26 cellular contexts compared by ENCODE assay signal in the genomic region with DNA sequence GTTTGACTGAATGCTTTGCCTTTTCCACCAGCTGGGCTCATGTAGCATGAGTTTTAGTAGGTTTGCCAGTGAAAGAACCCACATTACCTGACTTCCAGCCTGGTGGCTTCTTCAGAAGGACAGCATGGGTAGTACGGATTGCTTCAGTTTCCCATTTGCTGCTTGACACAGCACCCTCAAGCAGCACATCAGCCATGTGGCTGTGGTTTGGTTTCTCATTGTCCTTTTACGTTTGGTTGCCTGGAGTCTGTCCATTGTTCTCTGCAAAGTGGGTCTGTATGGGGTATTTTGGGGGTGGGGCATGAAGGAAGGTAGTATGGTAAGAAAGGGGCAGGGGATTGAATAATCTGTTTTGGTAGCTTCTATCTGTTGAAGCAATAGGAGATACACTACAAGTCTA.
"Had no signal": no experiment of that assay in that cellular context is flagged by ENCODE, and none has a peak within 500 bp of the region (broad histone marks: within the 10 kb centered on the region; RNA-seq: fewer than 3 reads in every experiment).

No MANE protein-coding gene starts in this region.

- H3K27ac ChIP-seq: coronary artery, parathyroid adenoma, prostate gland, right atrium auricular region, stomach, thyroid gland, vagina had no signal

- DNase-seq: dermis blood vessel endothelial cell; effector memory CD4-positive, alpha-beta T cell; kidney; midbrain; naive thymus-derived CD4-positive, alpha-beta T cell; occipital lobe; stimulated activated CD4-positive, alpha-beta T cell treated with anti-CD3 and anti-CD28 coated beads, Interleukin-12 subunit alpha, Interleukin-12 subunit beta, amount 100 ng/mL, for 4 hours; stimulated activated CD4-positive, alpha-beta T cell treated with anti-CD3 and anti-CD28 coated beads, Interleukin-1b, Interleukin-23, amount 100 ng/mL, for 48 hours; stimulated activated CD4-positive, alpha-beta T cell treated with anti-CD3 and anti-CD28 coated beads, Interleukin-4, amount 100 ng/mL, for 1 hour; stimulated activated CD8-positive, alpha-beta memory T cell treated with anti-CD3 and anti-CD28 coated beads, Interleukin-4, amount 100 ng/mL, for 48 hours; stimulated activated naive CD4-positive, alpha-beta T cell; stomach; thyroid gland; trophoblast cell had no signal

- H3K27me3 ChIP-seq: right atrium auricular region, stomach, thyroid gland, vagina had no signal

- ATAC-seq: left lobe of liver; naive thymus-derived CD4-positive, alpha-beta T cell; sciatic nerve had no signal

- FAIRE-seq: frontal cortex, kidney had no signal

- H3K9me3 Mint-ChIP-seq: memory B cell, nephron had no signal

- H3K36me3 Mint-ChIP-seq: memory B cell had no signal

- H3K9ac ChIP-seq: parathyroid adenoma had no signal

- H3K4me1 Mint-ChIP-seq: memory B cell had no signal

- H3K4me2 ChIP-seq: smooth muscle cell had no signal

- H3K27ac Mint-ChIP-seq: memory B cell; naive thymus-derived CD4-positive, alpha-beta T cell; nephron had no signal

- H3K36me3 ChIP-seq: prostate gland, right atrium auricular region, stomach, thyroid gland, vagina had no signal

- H3K4me1 ChIP-seq: parathyroid adenoma, prostate gland, right atrium auricular region, vagina had no signal

- H3K4me3 ChIP-seq: coronary artery, lung, prostate gland, right atrium auricular region, smooth muscle cell, stomach, thyroid gland, vagina had no signal

- H3K4me3 Mint-ChIP-seq: memory B cell; naive thymus-derived CD4-positive, alpha-beta T cell; nephron had no signal

- H3K9me3 ChIP-seq: prostate gland, right atrium auricular region, stomach, thyroid gland, vagina had no signal

- H2AFZ ChIP-seq: parathyroid adenoma had no signal
